16 cellular contexts compared by ENCODE assay signal in the genomic region with DNA sequence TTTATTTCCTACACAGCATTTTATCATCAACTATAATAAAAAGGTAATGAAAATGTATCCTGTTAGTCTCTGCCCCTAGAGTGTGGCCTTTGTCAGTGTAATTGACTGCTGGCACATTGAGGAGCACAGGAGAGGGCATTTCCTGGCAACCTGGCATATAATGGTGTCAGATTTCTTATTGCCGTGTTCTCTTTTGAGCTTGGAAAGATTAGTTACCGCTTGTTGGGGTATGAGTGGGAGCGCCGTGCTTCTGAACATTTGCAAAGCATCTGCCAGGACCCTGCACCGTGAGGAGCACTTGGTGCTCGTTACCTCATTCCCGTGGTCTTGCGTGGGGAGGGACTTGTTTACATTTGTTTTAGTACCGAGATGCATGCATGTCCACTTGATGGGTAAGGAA.
DNase-seq lines count a peak whose midpoint lies in the region; ATAC-seq, FAIRE-seq and TF ChIP-seq lines count a peak whose summit lies in the region.
"Had no signal": no experiment of that assay in that cellular context is flagged by ENCODE, and none has a peak within 500 bp of the region (broad histone marks: within the 10 kb centered on the region; RNA-seq: fewer than 3 reads in every experiment).

No MANE protein-coding gene starts in this region.

- TF ChIP-seq POLR2A in right lobe of liver (IDR thresholded peaks at IDR 0.05) (no peak), HepG2 (IDR thresholded peaks at IDR 0.05; ENCODE audit: insufficient read depth in 1 of 2, low read depth in 2 of 2, low read length in 2 of 2) (no peak)

- in situ Hi-C loops in HepG2 (cut with HindIII; ENCODE audit: extremely low pct_ligation_motif_present, low pct_unique_long_range_greater_than_20kb): no loop called here

- POLR2A ChIA-PET in HepG2 (lab: Yijun Ruan, JAX): interaction anchor here (1.0 to 1.1 kb wide), 2 partner anchors 41 to 124 kb away, joined by 3 read pairs; partner anchors contain the start of gene PTPRG

- TF ChIP-seq CTCF in right lobe of liver (IDR thresholded peaks at IDR 0.05): no peak
- no peak for TF ChIP-seq CTCF in HepG2 (CRISPR knock-in tag; IDR thresholded peaks at IDR 0.05)
- TF ChIP-seq CTCF in heart right ventricle (IDR thresholded peaks at IDR 0.05): no peak
- no peak for TF ChIP-seq CTCF in GM10266 (IDR thresholded peaks at IDR 0.05; ENCODE audit: control insufficient read depth, insufficient read depth, low read depth, missing control alignments)

- H3K79me2 ChIP-seq in HepG2 (ENCODE audit: insufficient read depth, low read length): peaks cover 24% of the 10 kb centered on the region

- WGBS in right lobe of liver (ENCODE audit: insufficient coverage, low coverage, low lambda C conversion rate, missing lambda C conversion rate): 89% methylated on average over 8 of the region's 9 CpGs
- WGBS in HepG2 (ENCODE audit: low lambda C conversion rate): 96% methylated on average over 9 of the region's 9 CpGs
- WGBS in heart right ventricle, 2 donors: 57 to 71% methylated on average over 9 of the region's 9 CpGs

- no peaks in the 10 kb centered on the region for H4K20me1 ChIP-seq in HepG2 (ENCODE audit: insufficient read depth, low read length)

- no peak for DNase-seq in right lobe of liver
- DNase-seq in HepG2 (ENCODE audit: low spot score): no peak
- DNase-seq in NCI-H345 treated with DMSO at 0.1 percent for 48 hours (lab: John Stamatoyannopoulos, UW; ENCODE audit: unreplicated experiment): peak; percentile 50
- no peak for DNase-seq in heart right ventricle
- DNase-seq in GM10266 (ENCODE audit: extremely low spot score): no peak
- DNase-seq in NCI-H2227 treated with DMSO at 0.1 percent for 48 hours (lab: John Stamatoyannopoulos, UW): no peak
- DNase-seq in stimulated activated CD4-positive, alpha-beta T cell treated with anti-CD3 and anti-CD28 coated beads, Interleukin-2, amount 100 ng/mL, for 48 hours: no peak
- DNase-seq: activated CD8-positive, alpha-beta memory T cell treated with anti-CD3 and anti-CD28 coated beads for 24 hours; activated gamma-delta T cell treated with Interleukin-2 at 50 U/mL for 16 hours; RPMI8226; uterus had no signal

- H3K4me3 ChIP-seq in right lobe of liver (no peak overlapping the region), HepG2 (replicated peaks in 1 of 3; ENCODE audit: insufficient read depth in 1 of 3, low read depth in 2 of 3, low read length in 3 of 3) (no peak overlapping the region), heart right ventricle (peak overlapping the region in 3 of 10 donors; percentile 3 to 28 (median 15))
- H3K4me3 ChIP-seq: uterus had no signal

- intact Hi-C loops in right lobe of liver (cut with DNase I) (no loop called here), HepG2 (cut with micrococcal nuclease; ENCODE audit: unreplicated experiment) (no loop called here), heart right ventricle (cut with DNase I) (no loop called here)

- no peak overlapping the region for H2AFZ ChIP-seq in HepG2 (ENCODE audit: low read length)

- CTCF ChIA-PET in HepG2 (lab: Yijun Ruan, JAX; ENCODE audit: low intra/inter-chr PET ratio, low total read pairs): no interaction called here

- no peaks in the 10 kb centered on the region for H3K9me3 ChIP-seq in right lobe of liver
- no peaks in the 10 kb centered on the region for H3K9me3 ChIP-seq in HepG2 (ENCODE audit: low read length)
- no peaks in the 10 kb centered on the region for H3K9me3 ChIP-seq in heart right ventricle
- H3K9me3 ChIP-seq: uterus had no signal

- peak in 3 of 4 donors; percentile 36 to 52 (median 38) for ATAC-seq in right lobe of liver
- ATAC-seq in HepG2: no peak
- ATAC-seq in heart right ventricle: peak in 6 of 8 donors; percentile 31 to 76 (median 60)
- ATAC-seq in GM19452 (IDR thresholded peaks at IDR 0.05; ENCODE audit: unreplicated experiment): no peak
- ATAC-seq: stimulated activated memory B cell treated with anti-CD40 and anti-IgM and Interleukin-4, amounts not matched to agents 10 μg/mL and 1 μg/mL and 100 μg/mL, for 72 hours had no signal

- H3K27ac ChIP-seq in right lobe of liver: no peak overlapping the region
- H3K27ac ChIP-seq in HepG2 (ENCODE audit: extremely low read length, insufficient read depth, low read length): no peak overlapping the region
- H3K27ac ChIP-seq in heart right ventricle: peak overlapping the region in 7 of 10 donors; percentile 21 to 61 (median 49)
- H3K27ac ChIP-seq: uterus had no signal

- FAIRE-seq in HepG2 (lab: Jason Lieb, UNC): no peak
- FAIRE-seq: D721Med, endothelial cell of umbilical vein, GM19239 had no signal

- TF ChIP-seq EP300 in HepG2 (IDR thresholded peaks at IDR 0.05; ENCODE audit: low read depth in 2 of 2, low read length in 2 of 2) (no peak), HepG2 (CRISPR knock-in tag; IDR thresholded peaks at IDR 0.05; ENCODE audit: borderline replicate concordance) (no peak)

- TF ChIP-seq RAD21 in HepG2 (CRISPR knock-in tag; IDR thresholded peaks at IDR 0.05): no peak

- no peak overlapping the region for H3K4me2 ChIP-seq in HepG2 (ENCODE audit: low read depth, low read length)

- BruUV-seq in HepG2 (replicated peaks; lab: Mats Ljungman, UMichigan): no TSS peak

- H3K27me3 ChIP-seq in right lobe of liver (no peaks in the 10 kb centered on the region), HepG2 (ENCODE audit: control insufficient read depth in 1 of 2, insufficient read depth in 2 of 2, low read length in 2 of 2) (no peaks in the 10 kb centered on the region), heart right ventricle (no peaks in the 10 kb centered on the region)
- H3K27me3 ChIP-seq: uterus had no signal

- no peaks in the 10 kb centered on the region for H3K36me3 ChIP-seq in right lobe of liver
- H3K36me3 ChIP-seq in HepG2 (replicated peaks in 1 of 2; ENCODE audit: control insufficient read depth in 1 of 2, insufficient read depth in 2 of 2, low read length in 2 of 2): peaks cover 0 to 4% of the 10 kb centered on the region in 2 experiments; a peak in 2 of 5 replicates
- peaks cover 0 to 6% (median 0%) of the 10 kb centered on the region in 9 donors for H3K36me3 ChIP-seq in heart right ventricle
- H3K36me3 ChIP-seq: uterus had no signal

- H3K4me1 ChIP-seq in right lobe of liver (peaks cover 0 to 21% (median 0%) of the 10 kb centered on the region in 4 donors), HepG2 (ENCODE audit: insufficient read depth, low read length) (peaks cover 35% of the 10 kb centered on the region), heart right ventricle (peaks cover 2 to 60% (median 53%) of the 10 kb centered on the region in 9 donors)
- H3K4me1 ChIP-seq: uterus had no signal

- H3K9ac ChIP-seq in HepG2 (ENCODE audit: insufficient read depth, low read depth, low read length): no peak overlapping the region

TF ChIP-seq in HepG2, 621 proteins besides CTCF, POLR2A, EP300 and RAD21:
- no peak for TF ChIP-seq REPIN1 (CRISPR knock-in tag; IDR thresholded peaks at IDR 0.05; ENCODE audit: borderline replicate concordance, low read depth)
- TF ChIP-seq ZNF160 (CRISPR knock-in tag; IDR thresholded peaks at IDR 0.05): no peak
- TF ChIP-seq ZNF207 (IDR thresholded peaks at IDR 0.05; ENCODE audit: borderline replicate concordance): no peak
- no peak for TF ChIP-seq KDM6A (CRISPR knock-in tag; IDR thresholded peaks at IDR 0.05; ENCODE audit: low read depth)
- TF ChIP-seq SNAPC5 (CRISPR knock-in tag; IDR thresholded peaks at IDR 0.05; ENCODE audit: borderline replicate concordance): no peak
- no peak for TF ChIP-seq CBFB (CRISPR knock-in tag; IDR thresholded peaks at IDR 0.05)
- TF ChIP-seq ZNF251 (CRISPR knock-in tag; IDR thresholded peaks at IDR 0.05): no peak
- TF ChIP-seq, protein P1, sequence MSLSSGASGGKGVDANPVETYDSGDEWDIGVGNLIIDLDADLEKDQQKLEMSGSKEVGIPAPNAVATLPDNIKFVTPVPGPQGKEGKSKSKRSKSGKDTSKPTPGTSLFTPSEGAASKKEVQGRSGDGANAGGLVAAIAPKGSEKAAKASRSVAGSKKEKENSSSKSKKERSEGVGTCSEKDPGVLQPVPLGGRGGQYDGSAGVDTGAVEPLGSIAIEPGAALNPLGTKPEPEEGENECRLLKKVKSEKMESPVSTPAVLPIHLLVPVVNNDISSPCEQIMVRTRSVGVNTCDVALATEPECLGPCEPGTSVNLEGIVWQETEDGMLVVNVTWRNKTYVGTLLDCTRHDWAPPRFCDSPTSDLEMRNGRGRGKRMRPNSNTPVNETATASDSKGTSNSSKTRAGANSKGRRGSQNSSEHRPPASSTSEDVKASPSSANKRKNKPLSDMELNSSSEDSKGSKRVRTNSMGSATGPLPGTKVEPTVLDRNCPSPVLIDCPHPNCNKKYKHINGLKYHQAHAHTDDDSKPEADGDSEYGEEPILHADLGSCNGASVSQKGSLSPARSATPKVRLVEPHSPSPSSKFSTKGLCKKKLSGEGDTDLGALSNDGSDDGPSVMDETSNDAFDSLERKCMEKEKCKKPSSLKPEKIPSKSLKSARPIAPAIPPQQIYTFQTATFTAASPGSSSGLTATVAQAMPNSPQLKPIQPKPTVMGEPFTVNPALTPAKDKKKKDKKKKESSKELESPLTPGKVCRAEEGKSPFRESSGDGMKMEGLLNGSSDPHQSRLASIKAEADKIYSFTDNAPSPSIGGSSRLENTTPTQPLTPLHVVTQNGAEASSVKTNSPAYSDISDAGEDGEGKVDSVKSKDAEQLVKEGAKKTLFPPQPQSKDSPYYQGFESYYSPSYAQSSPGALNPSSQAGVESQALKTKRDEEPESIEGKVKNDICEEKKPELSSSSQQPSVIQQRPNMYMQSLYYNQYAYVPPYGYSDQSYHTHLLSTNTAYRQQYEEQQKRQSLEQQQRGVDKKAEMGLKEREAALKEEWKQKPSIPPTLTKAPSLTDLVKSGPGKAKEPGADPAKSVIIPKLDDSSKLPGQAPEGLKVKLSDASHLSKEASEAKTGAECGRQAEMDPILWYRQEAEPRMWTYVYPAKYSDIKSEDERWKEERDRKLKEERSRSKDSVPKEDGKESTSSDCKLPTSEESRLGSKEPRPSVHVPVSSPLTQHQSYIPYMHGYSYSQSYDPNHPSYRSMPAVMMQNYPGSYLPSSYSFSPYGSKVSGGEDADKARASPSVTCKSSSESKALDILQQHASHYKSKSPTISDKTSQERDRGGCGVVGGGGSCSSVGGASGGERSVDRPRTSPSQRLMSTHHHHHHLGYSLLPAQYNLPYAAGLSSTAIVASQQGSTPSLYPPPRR (CRISPR knock-in tag; IDR thresholded peaks at IDR 0.05; ENCODE audit: borderline replicate concordance): no peak
- TF ChIP-seq ZNF260 (CRISPR knock-in tag; IDR thresholded peaks at IDR 0.05; ENCODE audit: borderline replicate concordance, low read depth): no peak

Comparison
In these comparisons a context has a peak if more than half of its experiments do, and no peak if none do; other contexts are left out.
1. ATAC-seq: peak in right lobe of liver (3 of 4) and heart right ventricle (6 of 8); none in HepG2 (single experiment) and GM19452 (single experiment).
2. H3K27ac ChIP-seq: peak in heart right ventricle (7 of 10); none in right lobe of liver (0 of 3) and HepG2 (single experiment).